ENCODE assay signal across 9 cellular contexts in the genomic region with DNA sequence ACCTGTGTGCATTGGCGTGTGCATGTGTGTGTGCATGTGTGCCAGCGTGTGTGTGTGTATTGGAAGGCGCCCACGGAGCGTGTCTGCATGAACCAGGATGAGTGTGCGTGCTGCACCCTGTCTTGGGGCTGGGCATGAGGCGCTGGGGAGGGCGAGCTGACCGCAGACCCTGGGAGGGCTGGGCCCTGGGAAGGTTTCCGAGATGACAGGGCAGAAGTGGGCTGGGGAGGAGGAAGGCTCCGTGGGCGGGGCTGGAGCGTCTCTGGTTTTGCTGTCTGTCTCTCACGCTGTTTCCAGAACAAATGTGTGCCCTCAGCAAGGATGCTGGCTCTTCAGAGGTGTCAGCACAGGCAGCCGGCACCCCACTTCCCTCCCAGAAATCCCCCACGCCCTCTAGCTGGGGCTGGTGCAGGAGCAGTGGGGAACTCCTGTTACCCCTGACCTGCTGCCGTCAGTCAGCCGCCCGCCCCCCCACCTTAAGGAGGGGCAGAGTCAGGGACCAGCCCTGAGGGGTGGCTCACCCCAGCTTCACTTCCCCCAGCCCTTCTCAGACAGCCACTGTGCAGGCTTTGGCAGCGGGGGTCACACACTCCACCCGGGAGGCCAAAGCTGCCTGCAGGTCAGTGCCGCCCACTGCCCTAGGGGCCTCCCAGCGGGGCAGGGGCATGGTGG. TPM values are rescaled to one million over a fixed set of nuclear protein-coding genes. Genes with fewer than 3 reads are reported as not detected.
A peak's percentile ranks its signal among the peaks of the same experiment; 100 is the strongest.
DNase-seq lines count a peak whose midpoint lies in the region; ATAC-seq lines count a peak whose summit lies in the region.
"Had no signal": no experiment of that assay in that cellular context is flagged by ENCODE, and none has a peak within 500 bp of the region (broad histone marks: within the 10 kb centered on the region; RNA-seq: fewer than 3 reads in every experiment).

TSS of gene GPR35 (plus strand) at position 531 of the 672 bp plus-strand sequence. CDS start 4,473 bp downstream, outside the sequence.

- ATAC-seq in GM21717 (IDR thresholded peaks at IDR 0.05; ENCODE audit: unreplicated experiment) (peak; percentile 34), GM18907 (IDR thresholded peaks at IDR 0.05; ENCODE audit: unreplicated experiment) (no peak), HG02623 (IDR thresholded peaks at IDR 0.05; ENCODE audit: unreplicated experiment) (no peak)

- H3K4me1 ChIP-seq in adipocyte (ENCODE audit: control insufficient read depth, insufficient read depth, low read length) = no peaks in the 10 kb centered on the region
- H3K4me1 ChIP-seq in mesenchymal stem cell (ENCODE audit: control insufficient read depth, insufficient read depth, low read depth, low read length) = peaks cover 13% of the 10 kb centered on the region
- H3K4me1 ChIP-seq: thyroid gland had no signal

- no peak within 1 kb of the TSS for H3K23ac ChIP-seq in mesenchymal stem cell (ENCODE audit: low read length in 2 of 2)

- no peak within 1 kb of the TSS for H3K4ac ChIP-seq in mesenchymal stem cell (ENCODE audit: low read depth in 1 of 2, low read length in 2 of 2)

- H3K14ac ChIP-seq in mesenchymal stem cell (ENCODE audit: low read length in 2 of 2) = no peak within 1 kb of the TSS

- H2AK5ac ChIP-seq in mesenchymal stem cell (ENCODE audit: low read length, severe bottlenecking) = no peak within 1 kb of the TSS

- H2AFZ ChIP-seq in mesenchymal stem cell (ENCODE audit: low read depth, low read length) = no peak within 1 kb of the TSS

- no peak within 1 kb of the TSS for H3K4me2 ChIP-seq in mesenchymal stem cell (ENCODE audit: low read length, poor library complexity, severe bottlenecking)

- no peak within 1 kb of the TSS for H2BK5ac ChIP-seq in mesenchymal stem cell (ENCODE audit: low read depth, low read length, poor library complexity, severe bottlenecking)

- H2BK15ac ChIP-seq in mesenchymal stem cell (ENCODE audit: low read depth, poor library complexity, severe bottlenecking) = no peak within 1 kb of the TSS

- H4K8ac ChIP-seq in mesenchymal stem cell (ENCODE audit: low read length) = no peak within 1 kb of the TSS

- H3K4me3 ChIP-seq in adipocyte (ENCODE audit: low read length) (no peak within 1 kb of the TSS), mesenchymal stem cell (ENCODE audit: insufficient read depth in 1 of 2, low read depth in 1 of 2, low read length in 2 of 2) (no peak within 1 kb of the TSS)
- H3K4me3 ChIP-seq: thyroid gland had no signal

- WGBS in mesenchymal stem cell = 87% methylated on average over 19 of the region's 23 CpGs

- H3K79me1 ChIP-seq in mesenchymal stem cell (replicated peaks; ENCODE audit: low read length, poor library complexity, severe bottlenecking) = no peaks in the 10 kb centered on the region

- H3K9ac ChIP-seq in adipocyte (ENCODE audit: low read length) (no peak within 1 kb of the TSS), mesenchymal stem cell (ENCODE audit: low read length) (no peak within 1 kb of the TSS)

- no peak within 1 kb of the TSS for H2BK12ac ChIP-seq in mesenchymal stem cell (ENCODE audit: low read length in 2 of 2)

- no peak within 1 kb of the TSS for H3K27ac ChIP-seq in mesenchymal stem cell (ENCODE audit: low read length, poor library complexity, severe bottlenecking)
- H3K27ac ChIP-seq: thyroid gland had no signal

- H3K18ac ChIP-seq in mesenchymal stem cell (ENCODE audit: low read depth in 1 of 2, low read length in 2 of 2) = no peak within 1 kb of the TSS

- peak; percentile 87 for DNase-seq in T-helper 22 cell (ENCODE audit: low read depth)
- DNase-seq in adipocyte (ENCODE audit: low read depth) = peak; percentile 69
- DNase-seq in mesenchymal stem cell = peak; percentile 5
- DNase-seq in stimulated activated CD8-positive, alpha-beta memory T cell treated with anti-CD3 and anti-CD28 coated beads, Interleukin-7, amount 100 ng/mL, for 4 hours (ENCODE audit: low read depth in 2 of 2) = peak; percentile 53 to 79
- no peak for DNase-seq in inferior parietal cortex (ENCODE audit: extremely low spot score)

- H3K27me3 ChIP-seq in adipocyte (replicated peaks; ENCODE audit: control insufficient read depth, insufficient read depth, low read length) (peaks cover 27% of the 10 kb centered on the region), mesenchymal stem cell (ENCODE audit: control insufficient read depth in 1 of 2, insufficient read depth in 1 of 2, low read length in 2 of 2) (peaks cover 0 to 25% of the 10 kb centered on the region in 2 experiments)
- H3K27me3 ChIP-seq: thyroid gland had no signal

- H2BK120ac ChIP-seq in mesenchymal stem cell (ENCODE audit: low read depth, low read length) = no peak within 1 kb of the TSS

- H3K36me3 ChIP-seq in adipocyte (ENCODE audit: control insufficient read depth, insufficient read depth, low read length, severe bottlenecking) (no peaks in the 10 kb centered on the region), mesenchymal stem cell (ENCODE audit: control insufficient read depth in 1 of 2, insufficient read depth in 2 of 2, low read depth in 1 of 2, low read length in 2 of 2) (peaks cover 0 to 3% of the 10 kb centered on the region in 2 experiments)
- H3K36me3 ChIP-seq: thyroid gland had no signal

- no peaks in the 10 kb centered on the region for H3K9me3 ChIP-seq in adipocyte (ENCODE audit: control insufficient read depth, low read length)
- H3K9me3 ChIP-seq in mesenchymal stem cell (ENCODE audit: control insufficient read depth, low read length) = no peaks in the 10 kb centered on the region
- H3K9me3 ChIP-seq: thyroid gland had no signal

- peak within 1 kb of the TSS; percentile 64 for H4K91ac ChIP-seq in mesenchymal stem cell (ENCODE audit: low read length)

RNA-seq across cellular contexts. Expression of gene GPR35, which starts in this region (rescaled TPM):
- polyA plus RNA-seq in mesenchymal stem cell (2013, experiment 1 of 2) = 0.15 TPM
- polyA plus RNA-seq in mesenchymal stem cell (2013, experiment 2 of 2) = 0.21 TPM
